ENCODE assay signal across 7 cellular contexts in genomic region chr6:111212625-111213024, GRCh38.
"Had no signal": no experiment of that assay in that cellular context is flagged by ENCODE, and none has a peak within 500 bp of the region (broad histone marks: within the 10 kb centered on the region; RNA-seq: fewer than 3 reads in every experiment).

No MANE protein-coding gene starts in this region.

- DNase-seq: H9, HCEC 1CT, KG1 had no signal

- FAIRE-seq: H1, H54, HTR-8/SVneo had no signal

- H3K4me2 ChIP-seq: GM23338 had no signal

- H3K4me3 ChIP-seq: GM23338 had no signal
